In genomic region chr12:54749191-54749818, GRCh38 we compare ENCODE assay signal across 8 cellular contexts.
DNase-seq lines count a peak whose midpoint lies in the region; ATAC-seq, FAIRE-seq and TF ChIP-seq lines count a peak whose summit lies in the region.

No MANE protein-coding gene starts in this region.

- ATAC-seq in GM18519 (IDR thresholded peaks at IDR 0.05; ENCODE audit: low FRiP score, unreplicated experiment) (peak; percentile 61), GM12878 (peak; percentile 88)

- H3K4me1 Mint-ChIP-seq in CD8-positive, alpha-beta memory T cell, result peaks cover 15 to 24% (median 23%) of the 10 kb centered on the region in 3 donors

- SMC1A ChIA-PET in GM12878 (lab: Charles Lee; ENCODE audit: uncharacterized antibody, unreplicated experiment), result interaction anchor here (0.5 to 4.4 kb wide), 25 partner anchors 8 to 328 kb away, joined by 3 to 63 read pairs (median 4); no protein-coding TSS in a partner anchor

- H4K20me1 ChIP-seq in GM12878 (ENCODE audit: control insufficient read depth, insufficient read depth), result no peaks in the 10 kb centered on the region
- H4K20me1 ChIP-seq in keratinocyte (ENCODE audit: control insufficient read depth, extremely low read depth, insufficient read depth, low read length), result no peaks in the 10 kb centered on the region

- no peak overlapping the region for H3K9ac ChIP-seq in GM12878 (ENCODE audit: control insufficient read depth, insufficient read depth, low read length)
- no peak overlapping the region for H3K9ac ChIP-seq in keratinocyte (ENCODE audit: control insufficient read depth, extremely low read depth, insufficient read depth, low read length)

- no peaks in the 10 kb centered on the region for H3K9me1 ChIP-seq in keratinocyte (ENCODE audit: control insufficient read depth, extremely low read depth, insufficient read depth, low read length)

- peak; percentile 84 for TF ChIP-seq RAD21 in GM12878 (IDR thresholded peaks at IDR 0.05; ENCODE audit: insufficient read depth, low read depth, low read length)

- FAIRE-seq in GM12878 (lab: Jason Lieb, UNC) (peak; percentile 80), keratinocyte (lab: Jason Lieb, UNC) (peak; percentile 73)

- POLR2A ChIA-PET in CD8-positive, alpha-beta memory T cell (lab: Charles Lee), result interaction anchor here (0.7 to 1.3 kb wide), 2 partner anchors 66 to 323 kb away, joined by 4 to 8 read pairs; no protein-coding TSS in a partner anchor
- POLR2A ChIA-PET in GM12878 (lab: Charles Lee), result interaction anchor here (1.0 kb wide), 1 partner anchor 233 kb away, joined by 3 read pairs; no protein-coding TSS in a partner anchor

- dilution Hi-C loops in keratinocyte (cut with MboI; ENCODE audit: extremely low pct_ligation_motif_present, low sequenced_read_pairs), result no loop called here

- intact Hi-C loops in GM12878 (cut with micrococcal nuclease; ENCODE audit: unreplicated experiment), result loop anchor here (1.0 to 5.0 kb wide), 5 partner anchors 105 to 393 kb away; partner anchors contain the start of gene MUCL1

- H3K27me3 Mint-ChIP-seq in CD8-positive, alpha-beta memory T cell, result peaks cover 0 to 6% of the 10 kb centered on the region in 2 donors

- no TSS peak for BruUV-seq in GM12878 (replicated peaks; lab: Mats Ljungman, UMichigan)

- peaks cover 16% of the 10 kb centered on the region for H3K4me1 ChIP-seq in CD8-positive, alpha-beta memory T cell (ENCODE audit: insufficient read depth, low read length)
- H3K4me1 ChIP-seq in GM12878 (ENCODE audit: control insufficient read depth, insufficient read depth, low read length), result no peaks in the 10 kb centered on the region
- H3K4me1 ChIP-seq in keratinocyte (ENCODE audit: control insufficient read depth, extremely low read depth, insufficient read depth, low read length), result no peaks in the 10 kb centered on the region

- TF ChIP-seq CTCF in HL-60 (IDR thresholded peaks at IDR 0.05; ENCODE audit: insufficient read depth, low read length) (peak; percentile 61), GM12878 (IDR thresholded peaks at IDR 0.05 in 2 of 3, conservative IDR thresholded peaks at IDR 0.05 in 1 of 3; ENCODE audit: control insufficient read depth in 2 of 3, extremely low read depth in 1 of 3, insufficient read depth in 1 of 3, low read depth in 3 of 3, low read length in 3 of 3) (peak; percentile 62 to 86 (median 75)), keratinocyte (optimal IDR thresholded peaks at IDR 0.05 in 1 of 3, IDR thresholded peaks at IDR 0.05 in 1 of 3, conservative IDR thresholded peaks at IDR 0.05 in 1 of 3; ENCODE audit: extremely low read depth in 1 of 3, insufficient read depth in 2 of 3, low read length in 3 of 3) (peak in 2 of 3 experiments; percentile 61 to 68)

- no peak overlapping the region for H3K27ac ChIP-seq in CD8-positive, alpha-beta memory T cell (ENCODE audit: low read depth, low read length)
- no peak overlapping the region for H3K27ac ChIP-seq in HL-60 (replicated peaks)
- H3K27ac ChIP-seq in GM12878 (ENCODE audit: control insufficient read depth, insufficient read depth), result no peak overlapping the region
- H3K27ac ChIP-seq in keratinocyte (ENCODE audit: control insufficient read depth, insufficient read depth, low read length), result no peak overlapping the region

- H3K9me3 ChIP-seq in CD8-positive, alpha-beta memory T cell (ENCODE audit: low read length), result no peaks in the 10 kb centered on the region
- H3K9me3 ChIP-seq in GM12878 (replicated peaks; ENCODE audit: control insufficient read depth, insufficient read depth, low read length) (no peaks in the 10 kb centered on the region), keratinocyte (ENCODE audit: control insufficient read depth, low read depth, low read length) (no peaks in the 10 kb centered on the region)

- H3K4me3 ChIP-seq in CD8-positive, alpha-beta memory T cell (ENCODE audit: low read length), result no peak overlapping the region
- H3K4me3 ChIP-seq in HL-60 (replicated peaks; ENCODE audit: insufficient read depth, low read length), result no peak overlapping the region
- H3K4me3 ChIP-seq in GM12878, result no peak overlapping the region
- H3K4me3 ChIP-seq in keratinocyte (ENCODE audit: control insufficient read depth in 2 of 3, extremely low read depth in 1 of 3, insufficient read depth in 2 of 3, low read depth in 1 of 3, low read length in 3 of 3), result no peak overlapping the region

- no peak for TF ChIP-seq EP300 in GM12878 (IDR thresholded peaks at IDR 0.05; ENCODE audit: borderline replicate concordance in 1 of 2, control insufficient read depth in 1 of 2, low read depth in 2 of 2, low read length in 2 of 2)

- 17% methylated on average over 5 of the region's 5 CpGs for WGBS in GM12878 (ENCODE audit: insufficient coverage, insufficient replicate concordance, low lambda C conversion rate, missing lambda C conversion rate)

- peaks cover 0 to 4% (median 0%) of the 10 kb centered on the region in 5 donors for H3K9me3 Mint-ChIP-seq in CD8-positive, alpha-beta memory T cell

- no peaks in the 10 kb centered on the region for H3K27me3 ChIP-seq in CD8-positive, alpha-beta memory T cell (ENCODE audit: insufficient read depth, low read length, poor library complexity, severe bottlenecking)
- H3K27me3 ChIP-seq in HL-60 (ENCODE audit: insufficient read depth, poor library complexity, severe bottlenecking), result no peaks in the 10 kb centered on the region
- H3K27me3 ChIP-seq in GM12878 (replicated peaks in 1 of 2; ENCODE audit: control insufficient read depth in 2 of 2, insufficient read depth in 2 of 2, low read length in 1 of 2), result no peaks in the 10 kb centered on the region
- no peaks in the 10 kb centered on the region for H3K27me3 ChIP-seq in keratinocyte (ENCODE audit: control insufficient read depth, extremely low read depth, insufficient read depth, low read length)

- DNase-seq in CD8-positive, alpha-beta memory T cell, result peak in 4 of 5 donors; percentile 20 to 57 (median 42)
- DNase-seq in HL-60 (ENCODE audit: low read depth in 1 of 2, low spot score in 1 of 2) (peak in 1 of 2 experiments; percentile 36), RPMI7951 (ENCODE audit: low read depth) (peak; percentile 30), GM12878 (ENCODE audit: low read depth, low spot score) (peak; percentile 5), keratinocyte (ENCODE audit: low read depth, low spot score) (no peak), stromal cell of bone marrow (ENCODE audit: low read depth) (peak; percentile 31), mesenteric fat pad (ENCODE audit: low spot score) (no peak)

- CTCF ChIA-PET in CD8-positive, alpha-beta memory T cell (lab: Charles Lee), result interaction anchor here (0.7 to 4.2 kb wide), 28 partner anchors 8 to 331 kb away, joined by 3 to 56 read pairs (median 5); partner anchors contain the start of gene MUCL1
- CTCF ChIA-PET in GM12878 (lab: Yijun Ruan, JAX), result interaction anchor here (0.7 to 4.3 kb wide), 52 partner anchors 9 to 394 kb away, joined by 3 to 135 read pairs (median 4); partner anchors contain the start of genes NEUROD4 and TESPA1

- H3K4me3 Mint-ChIP-seq in CD8-positive, alpha-beta memory T cell, result peak overlapping the region in 6 of 7 donors; percentile 10 to 73 (median 60)

- no peaks in the 10 kb centered on the region for H3K36me3 ChIP-seq in CD8-positive, alpha-beta memory T cell (ENCODE audit: insufficient read depth, low read length)
- H3K36me3 ChIP-seq in GM12878 (ENCODE audit: control insufficient read depth in 2 of 2, insufficient read depth in 2 of 2, low read length in 1 of 2), result no peaks in the 10 kb centered on the region
- no peaks in the 10 kb centered on the region for H3K36me3 ChIP-seq in keratinocyte (ENCODE audit: control insufficient read depth in 2 of 2, extremely low read depth in 1 of 2, insufficient read depth in 2 of 2, low read length in 2 of 2)

- no peaks in the 10 kb centered on the region for H3K36me3 Mint-ChIP-seq in CD8-positive, alpha-beta memory T cell

- RAD21 ChIA-PET in GM12878 (lab: Charles Lee; ENCODE audit: unreplicated experiment), result interaction anchor here (0.6 to 3.7 kb wide), 17 partner anchors 9 to 369 kb away, joined by 3 to 34 read pairs (median 5); partner anchors contain the start of gene MUCL1

- H3K27ac Mint-ChIP-seq in CD8-positive, alpha-beta memory T cell, result peak overlapping the region in 3 of 8 donors; percentile 6 to 64 (median 22)

- TF ChIP-seq POLR2A in GM12878 (IDR thresholded peaks at IDR 0.05; ENCODE audit: low read depth, low read length), result no peak

- H3K79me2 ChIP-seq in GM12878 (ENCODE audit: control insufficient read depth, insufficient read depth, low read length) (no peaks in the 10 kb centered on the region), keratinocyte (ENCODE audit: control insufficient read depth, insufficient read depth, low read length) (no peaks in the 10 kb centered on the region)

- in situ Hi-C loops in GM12878 (cut with MboI), result loop anchor here (5.0 kb wide), 1 partner anchor 213 kb away; no protein-coding TSS in a partner anchor

- H2AFZ ChIP-seq in GM12878 (ENCODE audit: control insufficient read depth, low read depth, low read length) (no peak overlapping the region), keratinocyte (ENCODE audit: control insufficient read depth, low read length) (no peak overlapping the region)

- H3K4me2 ChIP-seq in GM12878 (ENCODE audit: control insufficient read depth, insufficient read depth) (no peak overlapping the region), keratinocyte (ENCODE audit: control insufficient read depth, extremely low read depth, insufficient read depth, low read depth, low read length) (no peak overlapping the region)

TF ChIP-seq in GM12878, 131 proteins besides CTCF, POLR2A, EP300 and RAD21:
- TF ChIP-seq NBN (IDR thresholded peaks at IDR 0.05) (0 out of 2 replicates have a peak, but pooled peaks have one; percentile 34), SMC3 (IDR thresholded peaks at IDR 0.05; ENCODE audit: borderline replicate concordance, low read length) (peak; percentile 81), NRF1 (conservative IDR thresholded peaks at IDR 0.05; ENCODE audit: low read depth, low read length) (no peak)

Comparison
In these comparisons a context has a peak if more than half of its experiments do, and no peak if none do; other contexts are left out.
1. DNase-seq: peak in CD8-positive, alpha-beta memory T cell (4 of 5), RPMI7951 (single experiment), GM12878 (single experiment) and stromal cell of bone marrow (single experiment); none in keratinocyte (single experiment) and mesenteric fat pad (single experiment).
2. Peak in every context shown above with its lines, with median percentiles within 50 percentile points of each other: CTCF ChIP-seq.